In the genomic region with DNA sequence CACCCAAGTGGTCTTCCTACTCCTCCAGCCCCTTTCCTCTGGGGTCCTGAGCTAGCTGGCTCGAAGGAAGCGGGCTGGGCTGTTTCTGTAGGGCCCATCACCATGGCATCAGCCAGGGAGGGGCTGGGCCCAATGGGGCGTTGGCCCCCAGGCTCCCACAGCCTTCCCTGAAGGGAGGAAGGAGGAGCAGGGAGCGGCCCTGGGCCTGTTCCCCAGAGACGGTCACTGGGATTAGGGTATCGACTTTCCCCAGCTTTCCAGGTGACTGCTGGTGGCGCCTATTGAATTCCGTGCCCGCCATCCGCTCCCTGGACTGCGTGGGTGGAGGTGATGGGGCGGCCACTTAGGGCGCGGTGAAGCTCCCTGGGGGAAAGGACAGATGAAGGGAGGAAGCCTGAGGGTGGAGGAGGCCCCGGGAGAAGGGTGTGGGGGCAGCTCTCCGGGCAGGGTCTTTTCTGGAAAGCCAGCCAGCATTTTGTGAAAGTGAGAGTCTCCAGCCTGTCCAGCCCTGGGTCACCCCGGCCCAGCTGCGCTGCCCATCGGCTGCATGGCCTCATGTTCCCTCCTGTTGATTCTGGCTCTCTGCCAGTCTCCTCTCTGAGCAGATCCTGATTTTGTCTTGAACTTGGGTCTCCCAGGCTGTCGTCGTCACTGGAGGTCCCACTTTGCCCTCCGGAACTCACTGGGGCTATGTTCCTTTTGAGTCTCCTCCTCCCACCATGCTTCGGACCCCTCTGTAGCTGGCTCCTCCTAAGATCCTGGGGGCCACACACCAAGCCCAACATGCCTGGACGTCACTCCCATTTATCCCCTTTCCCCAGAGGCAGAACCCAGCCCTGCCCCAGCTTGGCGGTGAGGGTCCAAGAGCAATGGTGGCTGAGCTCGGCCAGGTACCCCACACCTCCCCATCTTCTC, we compare ENCODE assay signal across 11 cellular contexts. TPM values are rescaled to one million over a fixed set of nuclear protein-coding genes. Genes with fewer than 3 reads are reported as not detected.
A peak's percentile ranks its signal among the peaks of the same experiment; 100 is the strongest.
DNase-seq lines count a peak whose midpoint lies in the region; ATAC-seq, FAIRE-seq and TF ChIP-seq lines count a peak whose summit lies in the region.
"Had no signal": no experiment of that assay in that cellular context is flagged by ENCODE, and none has a peak within 500 bp of the region (broad histone marks: within the 10 kb centered on the region; RNA-seq: fewer than 3 reads in every experiment).

No MANE protein-coding gene starts in this region.

- no peak for ATAC-seq in GM12878
- ATAC-seq in right lobe of liver: peak; percentile 50 to 68 (median 58)
- peak; percentile 15 for ATAC-seq in upper lobe of right lung
- no peak for ATAC-seq in HG02852 (IDR thresholded peaks at IDR 0.05; ENCODE audit: unreplicated experiment)
- ATAC-seq in HG02938 (IDR thresholded peaks at IDR 0.05; ENCODE audit: unreplicated experiment): no peak

- no peaks in the 10 kb centered on the region for H3K9me3 ChIP-seq in GM12878 (replicated peaks; ENCODE audit: control insufficient read depth, insufficient read depth, low read length)
- no peaks in the 10 kb centered on the region for H3K9me3 ChIP-seq in right lobe of liver
- H3K9me3 ChIP-seq in upper lobe of right lung: no peaks in the 10 kb centered on the region

- H3K4me3 ChIP-seq in GM12878 (no peak overlapping the region), right lobe of liver (peak overlapping the region in 1 of 3 donors; percentile 13), upper lobe of right lung (no peak overlapping the region)

- no peak for TF ChIP-seq EP300 in GM12878 (IDR thresholded peaks at IDR 0.05; ENCODE audit: borderline replicate concordance in 1 of 2, control insufficient read depth in 1 of 2, low read depth in 2 of 2, low read length in 2 of 2)

- peak overlapping the region; percentile 86 for H3K27ac Mint-ChIP-seq in activated naive CD4-positive, alpha-beta T cell treated with anti-CD3 and anti-CD28 coated beads for 36 hours

- in situ Hi-C loops in GM12878 (cut with MboI): no loop called here

- WGBS in GM12878 (ENCODE audit: insufficient coverage, insufficient replicate concordance, low lambda C conversion rate, missing lambda C conversion rate): 74% methylated on average over 24 of the region's 26 CpGs
- 19% methylated on average over 12 of the region's 26 CpGs for WGBS in right lobe of liver (ENCODE audit: insufficient coverage, low coverage, low lambda C conversion rate, missing lambda C conversion rate)

- H3K79me2 ChIP-seq in GM12878 (ENCODE audit: control insufficient read depth, insufficient read depth, low read length): peaks cover 8% of the 10 kb centered on the region

- no TSS peak for BruUV-seq in GM12878 (replicated peaks; lab: Mats Ljungman, UMichigan)

- TF ChIP-seq POLR2A in GM12878 (IDR thresholded peaks at IDR 0.05; ENCODE audit: low read depth, low read length) (no peak), right lobe of liver (IDR thresholded peaks at IDR 0.05) (no peak)

- no peak overlapping the region for H3K4me3 Mint-ChIP-seq in activated naive CD4-positive, alpha-beta T cell treated with anti-CD3 and anti-CD28 coated beads for 36 hours

- no peaks in the 10 kb centered on the region for H4K20me1 ChIP-seq in GM12878 (ENCODE audit: control insufficient read depth, insufficient read depth)

- peaks cover 24% of the 10 kb centered on the region for H3K4me1 ChIP-seq in GM12878 (ENCODE audit: control insufficient read depth, insufficient read depth, low read length)
- peaks cover 2 to 94% (median 50%) of the 10 kb centered on the region in 4 donors for H3K4me1 ChIP-seq in right lobe of liver
- H3K4me1 ChIP-seq in upper lobe of right lung: peaks cover 48% of the 10 kb centered on the region

- no peak for FAIRE-seq in GM12878 (lab: Jason Lieb, UNC)

- TF ChIP-seq RAD21 in GM12878 (IDR thresholded peaks at IDR 0.05; ENCODE audit: insufficient read depth, low read depth, low read length): no peak

- RAD21 ChIA-PET in GM12878 (lab: Charles Lee; ENCODE audit: unreplicated experiment): interaction anchor here (1.1 to 2.7 kb wide), 4 partner anchors 8 to 100 kb away, joined by 3 to 12 read pairs (median 10); a partner anchor contains a TSS

- H3K9me3 Mint-ChIP-seq in activated naive CD4-positive, alpha-beta T cell treated with anti-CD3 and anti-CD28 coated beads for 36 hours: no peaks in the 10 kb centered on the region

- SMC1A ChIA-PET in GM12878 (lab: Charles Lee; ENCODE audit: uncharacterized antibody, unreplicated experiment): interaction anchor here (2.0 kb wide), 2 partner anchors 9 to 20 kb away, joined by 8 to 10 read pairs; no protein-coding TSS in a partner anchor

- H3K4me2 ChIP-seq in GM12878 (ENCODE audit: control insufficient read depth, insufficient read depth): peak overlapping the region; percentile 57

- peaks cover 71% of the 10 kb centered on the region for H3K4me1 Mint-ChIP-seq in activated naive CD4-positive, alpha-beta T cell treated with anti-CD3 and anti-CD28 coated beads for 36 hours (ENCODE audit: low read depth)

- TF ChIP-seq CTCF in GM12878 (IDR thresholded peaks at IDR 0.05 in 2 of 3, conservative IDR thresholded peaks at IDR 0.05 in 1 of 3; ENCODE audit: control insufficient read depth in 2 of 3, extremely low read depth in 1 of 3, insufficient read depth in 1 of 3, low read depth in 3 of 3, low read length in 3 of 3) (no peak), right lobe of liver (IDR thresholded peaks at IDR 0.05) (no peak), upper lobe of right lung (IDR thresholded peaks at IDR 0.05) (no peak)

- no peaks in the 10 kb centered on the region for H3K27me3 Mint-ChIP-seq in activated naive CD4-positive, alpha-beta T cell treated with anti-CD3 and anti-CD28 coated beads for 36 hours (ENCODE audit: low read depth)

- H3K36me3 ChIP-seq in GM12878 (ENCODE audit: control insufficient read depth in 2 of 2, insufficient read depth in 2 of 2, low read length in 1 of 2): no peaks in the 10 kb centered on the region; a peak in 2 of 4 replicates
- no peaks in the 10 kb centered on the region for H3K36me3 ChIP-seq in right lobe of liver
- H3K36me3 ChIP-seq in upper lobe of right lung: no peaks in the 10 kb centered on the region

- CTCF ChIA-PET in activated naive CD4-positive, alpha-beta T cell treated with anti-CD3 and anti-CD28 coated beads for 36 hours (lab: Charles Lee): interaction anchor here (0.9 to 4.5 kb wide), 8 partner anchors 8 to 33 kb away, joined by 3 to 30 read pairs (median 12); a partner anchor contains a TSS
- CTCF ChIA-PET in GM12878 (lab: Yijun Ruan, JAX): interaction anchor here (0.8 to 5.2 kb wide), 8 partner anchors 12 to 117 kb away, joined by 3 to 33 read pairs (median 6); a partner anchor contains a TSS

- POLR2A ChIA-PET in GM12878 (lab: Charles Lee): interaction anchor here (2.8 kb wide), 1 partner anchor 8 kb away, joined by 16 read pairs; no protein-coding TSS in a partner anchor

- intact Hi-C loops in activated naive CD4-positive, alpha-beta T cell treated with anti-CD3 and anti-CD28 coated beads for 36 hours (cut with micrococcal nuclease): loop anchor here (2.0 kb wide), 1 partner anchor 13 kb away; no protein-coding TSS in a partner anchor
- intact Hi-C loops in GM12878 (cut with micrococcal nuclease; ENCODE audit: unreplicated experiment): no loop called here
- intact Hi-C loops in right lobe of liver (cut with DNase I): no loop called here
- intact Hi-C loops in upper lobe of right lung (cut with DNase I): no loop called here

- H3K27ac ChIP-seq in GM12878 (ENCODE audit: control insufficient read depth, insufficient read depth) (no peak overlapping the region; the same call in 1 of the 2 replicates), right lobe of liver (peak overlapping the region in 2 of 3 donors; percentile 44), upper lobe of right lung (peak overlapping the region; percentile 24)

- DNase-seq in activated naive CD4-positive, alpha-beta T cell treated with anti-CD3 and anti-CD28 coated beads for 36 hours: no peak
- no peak for DNase-seq in activated naive CD4-positive, alpha-beta T cell treated with Interleukin-2 at 50 U/mL for 16 hours
- DNase-seq in GM12878 (ENCODE audit: low read depth, low spot score): no peak
- DNase-seq in right lobe of liver: peak in 1 of 3 donors; percentile 72
- DNase-seq in upper lobe of right lung: no peak
- no peak for DNase-seq in NOMO-1 (lab: John Stamatoyannopoulos, UW; ENCODE audit: unreplicated experiment in 2 of 2)
- DNase-seq: activated gamma-delta T cell, DMS79 had no signal

- no peak overlapping the region for H2AFZ ChIP-seq in GM12878 (ENCODE audit: control insufficient read depth, low read depth, low read length)

- H3K9ac ChIP-seq in GM12878 (ENCODE audit: control insufficient read depth, insufficient read depth, low read length): peak overlapping the region; percentile 26; the same call in 1 of the 2 replicates

- H3K36me3 Mint-ChIP-seq in activated naive CD4-positive, alpha-beta T cell treated with anti-CD3 and anti-CD28 coated beads for 36 hours (ENCODE audit: low read depth): peaks cover 1% of the 10 kb centered on the region

- H3K27me3 ChIP-seq in GM12878 (replicated peaks in 1 of 2; ENCODE audit: control insufficient read depth in 2 of 2, insufficient read depth in 2 of 2, low read length in 1 of 2) (no peaks in the 10 kb centered on the region), right lobe of liver (no peaks in the 10 kb centered on the region), upper lobe of right lung (no peaks in the 10 kb centered on the region)

RNA-seq across cellular contexts. Expression of a gene that starts 9.8 kb away (rescaled TPM):
- total RNA-seq in activated naive CD4-positive, alpha-beta T cell treated with anti-CD3 and anti-CD28 coated beads for 36 hours: 10 to 100 TPM; 70.8 to 77.6 TPM
- 10.8 and 11.9 TPM in 2 replicates for total RNA-seq in GM12878 (2013; cell fraction: nucleolus; rRNA removed)
- total RNA-seq in GM12878 (2014; rRNA removed) (24.7 and 27.4 TPM in 2 replicates), GM12878 (2014; rRNA removed; fragmentation: Illumina TruSeq; extraction: Trizol) (21.5 and 23.5 TPM in 2 replicates), GM12878 (2021) (52.9 and 53.2 TPM in 2 replicates), right lobe of liver (100 to 1,000 TPM; 105 to 218 (median 161) TPM), upper lobe of right lung (28.4 TPM)
- polyA plus RNA-seq in GM12878 (2011; ENCODE audit: low read depth): 13.3 TPM
- polyA plus RNA-seq in GM12878 (2011; rRNA removed) (35.4 and 61.6 TPM in 2 replicates), GM12878 (2014; fragmentation: Illumina TruSeq; extraction: Trizol) (21.5 and 39.2 TPM in 2 replicates), GM12878 (2014; fragmentation: Nextera tagmentation; extraction: Ambion mirVana) (10 to 100 TPM; 13.4 to 14.3 TPM), GM12878 (2014; rRNA removed) (38.8 and 41.3 TPM in 2 replicates), GM12878 (2016; fragmentation: Nextera tagmentation; extraction: Ambion mirVana) (10 to 100 TPM; 57.3 to 61.2 TPM)
- polyA plus RNA-seq in GM12878 (2011; cell fraction: cytosol; rRNA removed): 72.8 and 76.3 TPM in 2 replicates
- polyA plus RNA-seq in GM12878 (2011; cell fraction: nucleus; rRNA removed): 42.6 and 58.8 TPM in 2 replicates
- 27.8 and 28.5 TPM in 2 replicates for polyA plus RNA-seq in GM12878 (2012)
- polyA minus RNA-seq in GM12878 (2011; rRNA and poly(A)+ RNA removed): 49.8 and 66.4 TPM in 2 replicates
- 24.6 and 28.6 TPM in 2 replicates for polyA minus RNA-seq in GM12878 (2011; cell fraction: cytosol; rRNA and poly(A)+ RNA removed)
- 8.5 and 14.5 TPM in 2 replicates for polyA minus RNA-seq in GM12878 (2011; cell fraction: nucleus; rRNA and poly(A)+ RNA removed)

RNA-seq across cellular contexts. Expression of a gene that starts 18.0 kb away (rescaled TPM):
- total RNA-seq in activated naive CD4-positive, alpha-beta T cell treated with anti-CD3 and anti-CD28 coated beads for 36 hours: 10 to 100 TPM; 42.1 to 43.9 TPM
- total RNA-seq in GM12878 (2013; cell fraction: nucleolus; rRNA removed): 68.1 and 91.4 TPM in 2 replicates
- 16.3 and 16.7 TPM in 2 replicates for total RNA-seq in GM12878 (2014; rRNA removed)
- 27.5 and 28.0 TPM in 2 replicates for total RNA-seq in GM12878 (2014; rRNA removed; fragmentation: Illumina TruSeq; extraction: Trizol)
- 44.8 and 45.3 TPM in 2 replicates for total RNA-seq in GM12878 (2021)
- 36.0 TPM for polyA plus RNA-seq in GM12878 (2011; ENCODE audit: low read depth)
- 23.2 and 26.7 TPM in 2 replicates for polyA plus RNA-seq in GM12878 (2011; rRNA removed)
- polyA plus RNA-seq in GM12878 (2011; cell fraction: cytosol; rRNA removed): 31.5 and 40.8 TPM in 2 replicates
- polyA plus RNA-seq in GM12878 (2011; cell fraction: nucleus; rRNA removed): 150 and 164 TPM in 2 replicates
- 40.0 and 45.4 TPM in 2 replicates for polyA plus RNA-seq in GM12878 (2012)
- polyA plus RNA-seq in GM12878 (2014; fragmentation: Illumina TruSeq; extraction: Trizol): 17.9 and 26.4 TPM in 2 replicates
- 1 to 10 TPM; 3.5 to 4.5 TPM for polyA plus RNA-seq in GM12878 (2014; fragmentation: Nextera tagmentation; extraction: Ambion mirVana)
- 43.2 and 46.4 TPM in 2 replicates for polyA plus RNA-seq in GM12878 (2014; rRNA removed)
- polyA plus RNA-seq in GM12878 (2016; fragmentation: Nextera tagmentation; extraction: Ambion mirVana): 10 to 100 TPM; 33.9 to 36.4 TPM
- 18.9 and 36.0 TPM in 2 replicates for polyA minus RNA-seq in GM12878 (2011; rRNA and poly(A)+ RNA removed)
- polyA minus RNA-seq in GM12878 (2011; cell fraction: cytosol; rRNA and poly(A)+ RNA removed): 6.5 and 9.3 TPM in 2 replicates
- 29.6 and 34.8 TPM in 2 replicates for polyA minus RNA-seq in GM12878 (2011; cell fraction: nucleus; rRNA and poly(A)+ RNA removed)
- total RNA-seq in right lobe of liver: 10 to 100 TPM in 5 of 6 experiments, 1 to 10 TPM in 1; 10.0 to 23.0 (median 16.3) TPM
- 40.8 TPM for total RNA-seq in upper lobe of right lung

RNA-seq across cellular contexts. Expression of a gene that starts 21.1 kb away (rescaled TPM):
- total RNA-seq in activated naive CD4-positive, alpha-beta T cell treated with anti-CD3 and anti-CD28 coated beads for 36 hours: 1 to 10 TPM; 2.1 to 2.3 TPM
- 7.8 and 10.2 TPM in 2 replicates for total RNA-seq in GM12878 (2013; cell fraction: nucleolus; rRNA removed)
- total RNA-seq in GM12878 (2014; rRNA removed) (1.1 and 1.5 TPM in 2 replicates), GM12878 (2014; rRNA removed; fragmentation: Illumina TruSeq; extraction: Trizol) (1.7 and 2.0 TPM in 2 replicates), GM12878 (2021) (2.3 and 2.7 TPM in 2 replicates), right lobe of liver (10 to 100 TPM in 3 of 6 experiments, 1 to 10 TPM in 3; 5.0 to 14.4 (median 9.0) TPM), upper lobe of right lung (6.8 TPM)
- 9.9 TPM for polyA plus RNA-seq in GM12878 (2011; ENCODE audit: low read depth)
- polyA plus RNA-seq in GM12878 (2011; rRNA removed) (4.5 and 5.6 TPM in 2 replicates), GM12878 (2014; fragmentation: Illumina TruSeq; extraction: Trizol) (1.9 and 3.1 TPM in 2 replicates), GM12878 (2014; fragmentation: Nextera tagmentation; extraction: Ambion mirVana) (under 1 TPM; 0.48 to 0.97 TPM), GM12878 (2014; rRNA removed) (3.6 and 5.6 TPM in 2 replicates), GM12878 (2016; fragmentation: Nextera tagmentation; extraction: Ambion mirVana) (1 to 10 TPM; 1.6 to 1.7 TPM)
- 4.4 and 4.5 TPM in 2 replicates for polyA plus RNA-seq in GM12878 (2011; cell fraction: cytosol; rRNA removed)
- 4.2 and 8.4 TPM in 2 replicates for polyA plus RNA-seq in GM12878 (2011; cell fraction: nucleus; rRNA removed)
- 11.4 and 11.9 TPM in 2 replicates for polyA plus RNA-seq in GM12878 (2012)
- 2.7 and 4.6 TPM in 2 replicates for polyA minus RNA-seq in GM12878 (2011; rRNA and poly(A)+ RNA removed)
- 1.1 and 1.9 TPM in 2 replicates for polyA minus RNA-seq in GM12878 (2011; cell fraction: cytosol; rRNA and poly(A)+ RNA removed)
- polyA minus RNA-seq in GM12878 (2011; cell fraction: nucleus; rRNA and poly(A)+ RNA removed): 0.48 and 0.86 TPM in 2 replicates

RNA-seq across cellular contexts. Expression of a gene that starts 45.5 kb away (rescaled TPM):
- not detected for total RNA-seq in activated naive CD4-positive, alpha-beta T cell treated with anti-CD3 and anti-CD28 coated beads for 36 hours
- total RNA-seq in GM12878 (2013; cell fraction: nucleolus; rRNA removed): not detected in 2 replicates
- total RNA-seq in GM12878 (2014; rRNA removed) (not detected in 2 replicates), GM12878 (2014; rRNA removed; fragmentation: Illumina TruSeq; extraction: Trizol) (not detected in 2 replicates), GM12878 (2021) (not detected in 2 replicates), right lobe of liver (1 to 10 TPM in 2 of 6 experiments, under 1 TPM in 3, not detected in 1; 0.44 to 2.6 (median 0.74) TPM), upper lobe of right lung (38.0 TPM)
- not detected for polyA plus RNA-seq in GM12878 (2011; ENCODE audit: low read depth)
- polyA plus RNA-seq in GM12878 (2011; rRNA removed) (0.15 TPM in 1 of 2 replicates, not detected in the other), GM12878 (2014; fragmentation: Illumina TruSeq; extraction: Trizol) (not detected in 2 replicates), GM12878 (2014; fragmentation: Nextera tagmentation; extraction: Ambion mirVana) (not detected), GM12878 (2014; rRNA removed) (not detected in 2 replicates), GM12878 (2016; fragmentation: Nextera tagmentation; extraction: Ambion mirVana) (not detected)
- not detected in 2 replicates for polyA plus RNA-seq in GM12878 (2011; cell fraction: cytosol; rRNA removed)
- polyA plus RNA-seq in GM12878 (2011; cell fraction: nucleus; rRNA removed): not detected in 2 replicates
- not detected in 2 replicates for polyA plus RNA-seq in GM12878 (2012)
- not detected in 2 replicates for polyA minus RNA-seq in GM12878 (2011; rRNA and poly(A)+ RNA removed)
- not detected in 2 replicates for polyA minus RNA-seq in GM12878 (2011; cell fraction: cytosol; rRNA and poly(A)+ RNA removed)
- polyA minus RNA-seq in GM12878 (2011; cell fraction: nucleus; rRNA and poly(A)+ RNA removed): not detected in 2 replicates
- total RNA-seq: pulmonary artery endothelial cell had no signal

Comparison
In these comparisons a context has a peak if more than half of its experiments do, and no peak if none do; other contexts are left out.
1. ATAC-seq: peak in right lobe of liver (4 of 4) and upper lobe of right lung (single experiment); none in GM12878 (single experiment), HG02852 (single experiment) and HG02938 (single experiment).